ENCODE assay signal across 1 cellular context in genomic region chr1:202857136-202857610, GRCh38.
TF ChIP-seq lines count a peak whose summit lies in the region.

No MANE protein-coding gene starts in this region.

TF ChIP-seq in HepG2, 621 proteins besides CTCF, POLR2A, EP300 and RAD21 (continued from another document and continues in another):
- no peak for TF ChIP-seq RERE (CRISPR knock-in tag; IDR thresholded peaks at IDR 0.05; ENCODE audit: low read depth)
- TF ChIP-seq, protein P1, sequence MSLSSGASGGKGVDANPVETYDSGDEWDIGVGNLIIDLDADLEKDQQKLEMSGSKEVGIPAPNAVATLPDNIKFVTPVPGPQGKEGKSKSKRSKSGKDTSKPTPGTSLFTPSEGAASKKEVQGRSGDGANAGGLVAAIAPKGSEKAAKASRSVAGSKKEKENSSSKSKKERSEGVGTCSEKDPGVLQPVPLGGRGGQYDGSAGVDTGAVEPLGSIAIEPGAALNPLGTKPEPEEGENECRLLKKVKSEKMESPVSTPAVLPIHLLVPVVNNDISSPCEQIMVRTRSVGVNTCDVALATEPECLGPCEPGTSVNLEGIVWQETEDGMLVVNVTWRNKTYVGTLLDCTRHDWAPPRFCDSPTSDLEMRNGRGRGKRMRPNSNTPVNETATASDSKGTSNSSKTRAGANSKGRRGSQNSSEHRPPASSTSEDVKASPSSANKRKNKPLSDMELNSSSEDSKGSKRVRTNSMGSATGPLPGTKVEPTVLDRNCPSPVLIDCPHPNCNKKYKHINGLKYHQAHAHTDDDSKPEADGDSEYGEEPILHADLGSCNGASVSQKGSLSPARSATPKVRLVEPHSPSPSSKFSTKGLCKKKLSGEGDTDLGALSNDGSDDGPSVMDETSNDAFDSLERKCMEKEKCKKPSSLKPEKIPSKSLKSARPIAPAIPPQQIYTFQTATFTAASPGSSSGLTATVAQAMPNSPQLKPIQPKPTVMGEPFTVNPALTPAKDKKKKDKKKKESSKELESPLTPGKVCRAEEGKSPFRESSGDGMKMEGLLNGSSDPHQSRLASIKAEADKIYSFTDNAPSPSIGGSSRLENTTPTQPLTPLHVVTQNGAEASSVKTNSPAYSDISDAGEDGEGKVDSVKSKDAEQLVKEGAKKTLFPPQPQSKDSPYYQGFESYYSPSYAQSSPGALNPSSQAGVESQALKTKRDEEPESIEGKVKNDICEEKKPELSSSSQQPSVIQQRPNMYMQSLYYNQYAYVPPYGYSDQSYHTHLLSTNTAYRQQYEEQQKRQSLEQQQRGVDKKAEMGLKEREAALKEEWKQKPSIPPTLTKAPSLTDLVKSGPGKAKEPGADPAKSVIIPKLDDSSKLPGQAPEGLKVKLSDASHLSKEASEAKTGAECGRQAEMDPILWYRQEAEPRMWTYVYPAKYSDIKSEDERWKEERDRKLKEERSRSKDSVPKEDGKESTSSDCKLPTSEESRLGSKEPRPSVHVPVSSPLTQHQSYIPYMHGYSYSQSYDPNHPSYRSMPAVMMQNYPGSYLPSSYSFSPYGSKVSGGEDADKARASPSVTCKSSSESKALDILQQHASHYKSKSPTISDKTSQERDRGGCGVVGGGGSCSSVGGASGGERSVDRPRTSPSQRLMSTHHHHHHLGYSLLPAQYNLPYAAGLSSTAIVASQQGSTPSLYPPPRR (CRISPR knock-in tag; IDR thresholded peaks at IDR 0.05; ENCODE audit: borderline replicate concordance), result no peak
- TF ChIP-seq ZNF510 (CRISPR knock-in tag; IDR thresholded peaks at IDR 0.05; ENCODE audit: low read depth), result no peak
- no peak for TF ChIP-seq ZNF780A (CRISPR knock-in tag; IDR thresholded peaks at IDR 0.05)
- TF ChIP-seq FUBP1 (CRISPR knock-in tag; IDR thresholded peaks at IDR 0.05; ENCODE audit: borderline replicate concordance), result no peak
- TF ChIP-seq NR2F1 (CRISPR knock-in tag; IDR thresholded peaks at IDR 0.05), result 0 out of 4 replicates have a peak, but pooled peaks of 1 of the 2 experiments have one; percentile 24
- TF ChIP-seq GFI1 (CRISPR knock-in tag; IDR thresholded peaks at IDR 0.05; ENCODE audit: borderline replicate concordance), result no peak
- no peak for TF ChIP-seq NFE2 (CRISPR knock-in tag; IDR thresholded peaks at IDR 0.05)
- peak; percentile 60 for TF ChIP-seq TARDBP (CRISPR knock-in tag; IDR thresholded peaks at IDR 0.05)
- no peak for TF ChIP-seq MTF2 (CRISPR knock-in tag; IDR thresholded peaks at IDR 0.05; ENCODE audit: borderline replicate concordance)
- TF ChIP-seq ZIK1 (CRISPR knock-in tag; IDR thresholded peaks at IDR 0.05; ENCODE audit: borderline replicate concordance, low read depth), result no peak
- TF ChIP-seq HNRNPUL1 (IDR thresholded peaks at IDR 0.05; ENCODE audit: low read depth, low read length), result no peak
- no peak for TF ChIP-seq ELF1 (CRISPR knock-in tag; IDR thresholded peaks at IDR 0.05)
- no peak for TF ChIP-seq CEBPG (CRISPR knock-in tag; IDR thresholded peaks at IDR 0.05)
- no peak for TF ChIP-seq ZNF430 (CRISPR knock-in tag; IDR thresholded peaks at IDR 0.05)
- TF ChIP-seq U2AF2 (IDR thresholded peaks at IDR 0.05; ENCODE audit: low read depth, low read length), result no peak
- TF ChIP-seq TSC22D2 (CRISPR knock-in tag; IDR thresholded peaks at IDR 0.05; ENCODE audit: borderline replicate concordance), result no peak
- no peak; the same call in 1 of the 2 replicates for TF ChIP-seq ZNF747 (CRISPR knock-in tag; IDR thresholded peaks at IDR 0.05; ENCODE audit: borderline replicate concordance)
- TF ChIP-seq KDM4B (CRISPR knock-in tag; IDR thresholded peaks at IDR 0.05), result no peak
- TF ChIP-seq, protein P2, sequence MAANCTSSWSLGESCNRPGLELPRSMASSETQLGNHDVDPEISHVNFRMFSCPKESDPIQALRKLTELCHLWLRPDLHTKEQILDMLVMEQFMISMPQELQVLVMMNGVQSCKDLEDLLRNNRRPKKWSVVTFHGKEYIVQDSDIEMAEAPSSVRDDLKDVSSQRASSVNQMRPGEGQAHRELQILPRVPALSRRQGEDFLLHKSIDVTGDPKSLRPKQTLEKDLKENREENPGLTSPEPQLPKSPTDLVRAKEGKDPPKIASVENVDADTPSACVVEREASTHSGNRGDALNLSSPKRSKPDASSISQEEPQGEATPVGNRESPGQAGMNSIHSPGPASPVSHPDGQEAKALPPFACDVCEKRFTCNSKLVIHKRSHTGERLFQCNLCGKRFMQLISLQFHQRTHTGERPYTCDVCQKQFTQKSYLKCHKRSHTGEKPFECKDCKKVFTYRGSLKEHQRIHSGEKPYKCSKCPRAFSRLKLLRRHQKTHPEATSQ (CRISPR knock-in tag; IDR thresholded peaks at IDR 0.05; ENCODE audit: borderline replicate concordance), result no peak
- TF ChIP-seq TOE1 (CRISPR knock-in tag; IDR thresholded peaks at IDR 0.05), result no peak
- TF ChIP-seq PHB2 (IDR thresholded peaks at IDR 0.05; ENCODE audit: partially characterized antibody), result no peak
- TF ChIP-seq KLF6 (CRISPR knock-in tag; IDR thresholded peaks at IDR 0.05), result no peak
- no peak for TF ChIP-seq CHD2 (IDR thresholded peaks at IDR 0.05; ENCODE audit: low read depth, low read length)
- TF ChIP-seq PTBP1 (IDR thresholded peaks at IDR 0.05; ENCODE audit: low read depth, low read length, poor library complexity, severe bottlenecking), result no peak
- no peak for TF ChIP-seq CREBL2 (CRISPR knock-in tag; IDR thresholded peaks at IDR 0.05; ENCODE audit: borderline replicate concordance)
- no peak for TF ChIP-seq LCORL (IDR thresholded peaks at IDR 0.05)
- no peak for TF ChIP-seq LCORL (CRISPR knock-in tag; IDR thresholded peaks at IDR 0.05)
- TF ChIP-seq SP5 (CRISPR knock-in tag; IDR thresholded peaks at IDR 0.05; ENCODE audit: borderline replicate concordance, low read depth), result peak; percentile 60; the same call in 1 of the 2 replicates
- TF ChIP-seq ZNF691 (CRISPR knock-in tag; IDR thresholded peaks at IDR 0.05; ENCODE audit: borderline replicate concordance, low read depth), result no peak; the same call in 1 of the 2 replicates
- no peak for TF ChIP-seq ZMAT5 (CRISPR knock-in tag; IDR thresholded peaks at IDR 0.05; ENCODE audit: borderline replicate concordance, low read depth)
- TF ChIP-seq, protein P3, sequence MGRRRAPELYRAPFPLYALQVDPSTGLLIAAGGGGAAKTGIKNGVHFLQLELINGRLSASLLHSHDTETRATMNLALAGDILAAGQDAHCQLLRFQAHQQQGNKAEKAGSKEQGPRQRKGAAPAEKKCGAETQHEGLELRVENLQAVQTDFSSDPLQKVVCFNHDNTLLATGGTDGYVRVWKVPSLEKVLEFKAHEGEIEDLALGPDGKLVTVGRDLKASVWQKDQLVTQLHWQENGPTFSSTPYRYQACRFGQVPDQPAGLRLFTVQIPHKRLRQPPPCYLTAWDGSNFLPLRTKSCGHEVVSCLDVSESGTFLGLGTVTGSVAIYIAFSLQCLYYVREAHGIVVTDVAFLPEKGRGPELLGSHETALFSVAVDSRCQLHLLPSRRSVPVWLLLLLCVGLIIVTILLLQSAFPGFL (CRISPR knock-in tag; IDR thresholded peaks at IDR 0.05), result no peak
- no peak for TF ChIP-seq ZNF280D (CRISPR knock-in tag; IDR thresholded peaks at IDR 0.05)
- TF ChIP-seq, protein P4, sequence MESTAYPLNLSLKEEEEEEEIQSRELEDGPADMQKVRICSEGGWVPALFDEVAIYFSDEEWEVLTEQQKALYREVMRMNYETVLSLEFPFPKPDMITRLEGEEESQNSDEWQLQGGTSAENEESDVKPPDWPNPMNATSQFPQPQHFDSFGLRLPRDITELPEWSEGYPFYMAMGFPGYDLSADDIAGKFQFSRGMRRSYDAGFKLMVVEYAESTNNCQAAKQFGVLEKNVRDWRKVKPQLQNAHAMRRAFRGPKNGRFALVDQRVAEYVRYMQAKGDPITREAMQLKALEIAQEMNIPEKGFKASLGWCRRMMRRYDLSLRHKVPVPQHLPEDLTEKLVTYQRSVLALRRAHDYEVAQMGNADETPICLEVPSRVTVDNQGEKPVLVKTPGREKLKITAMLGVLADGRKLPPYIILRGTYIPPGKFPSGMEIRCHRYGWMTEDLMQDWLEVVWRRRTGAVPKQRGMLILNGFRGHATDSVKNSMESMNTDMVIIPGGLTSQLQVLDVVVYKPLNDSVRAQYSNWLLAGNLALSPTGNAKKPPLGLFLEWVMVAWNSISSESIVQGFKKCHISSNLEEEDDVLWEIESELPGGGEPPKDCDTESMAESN (CRISPR knock-in tag; conservative IDR thresholded peaks at IDR 0.05), result no peak
- TF ChIP-seq NRL (CRISPR knock-in tag; IDR thresholded peaks at IDR 0.05; ENCODE audit: borderline replicate concordance), result no peak
- TF ChIP-seq ZFP90 (CRISPR knock-in tag; IDR thresholded peaks at IDR 0.05; ENCODE audit: borderline replicate concordance), result peak; percentile 49; the same call in 1 of the 2 replicates
- no peak for TF ChIP-seq GATA4 (IDR thresholded peaks at IDR 0.05; ENCODE audit: borderline replicate concordance, low read depth)
- TF ChIP-seq MAZ (IDR thresholded peaks at IDR 0.05; ENCODE audit: borderline replicate concordance, low read depth, low read length), result no peak
- 0 out of 2 replicates have a peak, but pooled peaks have one; percentile 56 for TF ChIP-seq MAZ (CRISPR knock-in tag; IDR thresholded peaks at IDR 0.05; ENCODE audit: low read depth)
- no peak for TF ChIP-seq ZNF383 (CRISPR knock-in tag; IDR thresholded peaks at IDR 0.05; ENCODE audit: borderline replicate concordance)
